In the genomic region with DNA sequence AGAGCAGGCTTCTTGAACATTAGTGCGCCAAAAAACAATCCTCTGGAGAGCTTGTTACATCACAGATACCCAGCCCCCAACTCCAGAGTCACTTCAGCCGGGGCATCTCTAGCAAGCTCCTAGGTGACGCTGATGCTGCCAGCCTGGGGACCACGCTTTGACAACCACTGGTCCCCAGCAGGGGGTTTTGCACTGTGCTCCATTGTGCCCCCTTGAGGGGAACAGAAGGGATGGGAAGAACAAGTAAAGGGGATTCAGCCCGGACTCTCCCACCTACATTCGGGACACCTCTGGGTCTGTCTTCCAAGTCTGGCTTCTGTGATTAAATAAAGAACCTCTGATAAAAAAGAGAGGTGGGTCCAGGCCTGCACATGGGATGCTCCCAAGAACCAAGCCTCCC, we compare ENCODE assay signal across 3 cellular contexts.
A peak's percentile ranks its signal among the peaks of the same experiment; 100 is the strongest.
TF ChIP-seq lines count a peak whose summit lies in the region.

No MANE protein-coding gene starts in this region.

TF ChIP-seq in SK-N-SH, 30 proteins besides CTCF, POLR2A, EP300 and RAD21 (continued from another document):
- TF ChIP-seq, protein P1, sequence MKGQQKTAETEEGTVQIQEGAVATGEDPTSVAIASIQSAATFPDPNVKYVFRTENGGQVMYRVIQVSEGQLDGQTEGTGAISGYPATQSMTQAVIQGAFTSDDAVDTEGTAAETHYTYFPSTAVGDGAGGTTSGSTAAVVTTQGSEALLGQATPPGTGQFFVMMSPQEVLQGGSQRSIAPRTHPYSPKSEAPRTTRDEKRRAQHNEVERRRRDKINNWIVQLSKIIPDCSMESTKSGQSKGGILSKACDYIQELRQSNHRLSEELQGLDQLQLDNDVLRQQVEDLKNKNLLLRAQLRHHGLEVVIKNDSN (IDR thresholded peaks at IDR 0.05; ENCODE audit: borderline replicate concordance, low read depth), result no peak

TF ChIP-seq in SK-N-SH treated with all-trans-retinoic acid at 6 μM for 48 hours, 23 proteins besides CTCF, POLR2A, EP300 and RAD21 (continued from another document):
- TF ChIP-seq, protein P2, sequence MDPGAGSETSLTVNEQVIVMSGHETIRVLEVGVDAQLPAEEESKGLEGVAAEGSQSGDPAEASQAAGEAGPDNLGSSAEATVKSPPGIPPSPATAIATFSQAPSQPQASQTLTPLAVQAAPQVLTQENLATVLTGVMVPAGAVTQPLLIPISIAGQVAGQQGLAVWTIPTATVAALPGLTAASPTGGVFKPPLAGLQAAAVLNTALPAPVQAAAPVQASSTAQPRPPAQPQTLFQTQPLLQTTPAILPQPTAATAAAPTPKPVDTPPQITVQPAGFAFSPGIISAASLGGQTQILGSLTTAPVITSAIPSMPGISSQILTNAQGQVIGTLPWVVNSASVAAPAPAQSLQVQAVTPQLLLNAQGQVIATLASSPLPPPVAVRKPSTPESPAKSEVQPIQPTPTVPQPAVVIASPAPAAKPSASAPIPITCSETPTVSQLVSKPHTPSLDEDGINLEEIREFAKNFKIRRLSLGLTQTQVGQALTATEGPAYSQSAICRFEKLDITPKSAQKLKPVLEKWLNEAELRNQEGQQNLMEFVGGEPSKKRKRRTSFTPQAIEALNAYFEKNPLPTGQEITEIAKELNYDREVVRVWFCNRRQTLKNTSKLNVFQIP (CRISPR knock-in tag; IDR thresholded peaks at IDR 0.05; ENCODE audit: borderline replicate concordance, low read depth), result no peak
- TF ChIP-seq ZFP3 (CRISPR knock-in tag; IDR thresholded peaks at IDR 0.05), result no peak
- TF ChIP-seq, protein P3, sequence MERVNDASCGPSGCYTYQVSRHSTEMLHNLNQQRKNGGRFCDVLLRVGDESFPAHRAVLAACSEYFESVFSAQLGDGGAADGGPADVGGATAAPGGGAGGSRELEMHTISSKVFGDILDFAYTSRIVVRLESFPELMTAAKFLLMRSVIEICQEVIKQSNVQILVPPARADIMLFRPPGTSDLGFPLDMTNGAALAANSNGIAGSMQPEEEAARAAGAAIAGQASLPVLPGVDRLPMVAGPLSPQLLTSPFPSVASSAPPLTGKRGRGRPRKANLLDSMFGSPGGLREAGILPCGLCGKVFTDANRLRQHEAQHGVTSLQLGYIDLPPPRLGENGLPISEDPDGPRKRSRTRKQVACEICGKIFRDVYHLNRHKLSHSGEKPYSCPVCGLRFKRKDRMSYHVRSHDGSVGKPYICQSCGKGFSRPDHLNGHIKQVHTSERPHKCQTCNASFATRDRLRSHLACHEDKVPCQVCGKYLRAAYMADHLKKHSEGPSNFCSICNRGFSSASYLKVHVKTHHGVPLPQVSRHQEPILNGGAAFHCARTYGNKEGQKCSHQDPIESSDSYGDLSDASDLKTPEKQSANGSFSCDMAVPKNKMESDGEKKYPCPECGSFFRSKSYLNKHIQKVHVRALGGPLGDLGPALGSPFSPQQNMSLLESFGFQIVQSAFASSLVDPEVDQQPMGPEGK (CRISPR knock-in tag; IDR thresholded peaks at IDR 0.05; ENCODE audit: borderline replicate concordance), result no peak
- no peak for TF ChIP-seq BACH2 (CRISPR knock-in tag; IDR thresholded peaks at IDR 0.05; ENCODE audit: borderline replicate concordance)
- no peak for TF ChIP-seq ISL1 (CRISPR knock-in tag; IDR thresholded peaks at IDR 0.05)
- TF ChIP-seq ZNF70 (CRISPR knock-in tag; IDR thresholded peaks at IDR 0.05), result no peak
- TF ChIP-seq GLIS3 (CRISPR knock-in tag; IDR thresholded peaks at IDR 0.05), result no peak
- TF ChIP-seq TOX (CRISPR knock-in tag; IDR thresholded peaks at IDR 0.05; ENCODE audit: borderline replicate concordance), result no peak
- TF ChIP-seq ESRRG (CRISPR knock-in tag; IDR thresholded peaks at IDR 0.05), result no peak
- TF ChIP-seq ZFP30 (CRISPR knock-in tag; IDR thresholded peaks at IDR 0.05), result no peak

TF ChIP-seq in K562, 482 proteins besides CTCF, POLR2A, EP300 and RAD21:
- TF ChIP-seq, protein P4, sequence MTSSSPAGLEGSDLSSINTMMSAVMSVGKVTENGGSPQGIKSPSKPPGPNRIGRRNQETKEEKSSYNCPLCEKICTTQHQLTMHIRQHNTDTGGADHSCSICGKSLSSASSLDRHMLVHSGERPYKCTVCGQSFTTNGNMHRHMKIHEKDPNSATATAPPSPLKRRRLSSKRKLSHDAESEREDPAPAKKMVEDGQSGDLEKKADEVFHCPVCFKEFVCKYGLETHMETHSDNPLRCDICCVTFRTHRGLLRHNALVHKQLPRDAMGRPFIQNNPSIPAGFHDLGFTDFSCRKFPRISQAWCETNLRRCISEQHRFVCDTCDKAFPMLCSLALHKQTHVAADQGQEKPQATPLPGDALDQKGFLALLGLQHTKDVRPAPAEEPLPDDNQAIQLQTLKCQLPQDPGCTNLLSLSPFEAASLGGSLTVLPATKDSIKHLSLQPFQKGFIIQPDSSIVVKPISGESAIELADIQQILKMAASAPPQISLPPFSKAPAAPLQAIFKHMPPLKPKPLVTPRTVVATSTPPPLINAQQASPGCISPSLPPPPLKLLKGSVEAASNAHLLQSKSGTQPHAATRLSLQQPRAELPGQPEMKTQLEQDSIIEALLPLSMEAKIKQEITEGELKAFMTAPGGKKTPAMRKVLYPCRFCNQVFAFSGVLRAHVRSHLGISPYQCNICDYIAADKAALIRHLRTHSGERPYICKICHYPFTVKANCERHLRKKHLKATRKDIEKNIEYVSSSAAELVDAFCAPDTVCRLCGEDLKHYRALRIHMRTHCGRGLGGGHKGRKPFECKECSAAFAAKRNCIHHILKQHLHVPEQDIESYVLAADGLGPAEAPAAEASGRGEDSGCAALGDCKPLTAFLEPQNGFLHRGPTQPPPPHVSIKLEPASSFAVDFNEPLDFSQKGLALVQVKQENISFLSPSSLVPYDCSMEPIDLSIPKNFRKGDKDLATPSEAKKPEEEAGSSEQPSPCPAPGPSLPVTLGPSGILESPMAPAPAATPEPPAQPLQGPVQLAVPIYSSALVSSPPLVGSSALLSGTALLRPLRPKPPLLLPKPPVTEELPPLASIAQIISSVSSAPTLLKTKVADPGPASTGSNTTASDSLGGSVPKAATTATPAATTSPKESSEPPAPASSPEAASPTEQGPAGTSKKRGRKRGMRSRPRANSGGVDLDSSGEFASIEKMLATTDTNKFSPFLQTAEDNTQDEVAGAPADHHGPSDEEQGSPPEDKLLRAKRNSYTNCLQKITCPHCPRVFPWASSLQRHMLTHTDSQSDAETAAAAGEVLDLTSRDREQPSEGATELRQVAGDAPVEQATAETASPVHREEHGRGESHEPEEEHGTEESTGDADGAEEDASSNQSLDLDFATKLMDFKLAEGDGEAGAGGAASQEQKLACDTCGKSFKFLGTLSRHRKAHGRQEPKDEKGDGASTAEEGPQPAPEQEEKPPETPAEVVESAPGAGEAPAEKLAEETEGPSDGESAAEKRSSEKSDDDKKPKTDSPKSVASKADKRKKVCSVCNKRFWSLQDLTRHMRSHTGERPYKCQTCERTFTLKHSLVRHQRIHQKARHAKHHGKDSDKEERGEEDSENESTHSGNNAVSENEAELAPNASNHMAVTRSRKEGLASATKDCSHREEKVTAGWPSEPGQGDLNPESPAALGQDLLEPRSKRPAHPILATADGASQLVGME (CRISPR knock-in tag; IDR thresholded peaks at IDR 0.05), result 0 out of 2 replicates have a peak, but pooled peaks have one; percentile 42
- no peak for TF ChIP-seq TAF15 (IDR thresholded peaks at IDR 0.05; ENCODE audit: low read depth, low read length)
- TF ChIP-seq SMC3 (conservative IDR thresholded peaks at IDR 0.05; ENCODE audit: insufficient read depth, low read depth, low read length), result 0 out of 2 replicates have a peak, but pooled peaks have one; percentile 28
